24 cellular contexts compared by ENCODE assay signal in the genomic region with DNA sequence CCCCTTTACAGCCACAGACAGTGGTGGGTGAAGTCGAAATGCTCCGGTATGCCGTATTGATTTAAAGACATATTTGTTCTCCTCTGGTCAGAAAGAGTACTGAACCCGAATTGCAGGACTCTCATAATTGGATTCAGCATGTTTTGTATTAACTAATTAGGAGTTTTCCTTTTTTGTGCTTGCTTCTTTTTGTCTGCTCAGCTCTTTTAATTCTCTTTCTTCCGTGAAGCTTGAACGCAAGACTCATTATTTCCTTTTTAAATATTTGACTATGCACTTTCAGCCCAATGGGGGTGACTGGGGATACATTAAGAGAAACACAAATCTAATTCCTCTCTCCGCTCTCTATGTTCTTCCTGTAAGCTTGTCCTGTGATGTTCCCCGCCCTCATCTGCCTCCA.
"Had no signal": no experiment of that assay in that cellular context is flagged by ENCODE, and none has a peak within 500 bp of the region (broad histone marks: within the 10 kb centered on the region; RNA-seq: fewer than 3 reads in every experiment).

No MANE protein-coding gene starts in this region.

- H3K27ac Mint-ChIP-seq: dendritic cell treated with granulocyte-macrophage colony-stimulating factor and Interleukin-4, amounts not matched to agents 40 ng/mL and 50 ng/mL, for 4 days; endodermal cell; memory B cell; natural killer cell; stimulated activated effector memory CD8-positive, alpha-beta T cell treated with anti-CD3 and anti-CD28 coated beads, Interleukin-12 subunit alpha, Interleukin-12 subunit beta, amount 100 ng/mL, for 72 hours; type B pancreatic cell had no signal

- H3K4me2 ChIP-seq: hepatocyte had no signal

- ATAC-seq: heart left ventricle; left lobe of liver; natural killer cell; stimulated activated effector memory CD8-positive, alpha-beta T cell treated with anti-CD3 and anti-CD28 coated beads, Interleukin-12 subunit alpha, Interleukin-12 subunit beta, amount 100 ng/mL, for 72 hours had no signal

- H3K27ac ChIP-seq: colonic mucosa, esophagus squamous epithelium, heart left ventricle, hepatocyte, neutrophil, pancreas, right atrium auricular region, sigmoid colon, stomach, thyroid gland had no signal

- H3K9me3 Mint-ChIP-seq: type B pancreatic cell had no signal

- DNase-seq: colonic mucosa; effector CD8-positive, alpha-beta T cell; endodermal cell; esophagus squamous epithelium; heart left ventricle; kidney; natural killer cell; sigmoid colon; stimulated activated CD4-positive, alpha-beta T cell treated with anti-CD3 and anti-CD28 coated beads, Interleukin-2, amount 100 ng/mL, for 24 hours; stimulated activated CD4-positive, alpha-beta T cell treated with anti-CD3 and anti-CD28 coated beads, Interleukin-4, amount 100 ng/mL, for 24 hours; stimulated activated naive CD4-positive, alpha-beta T cell treated with Interleukin-2 at 50 U/mL for 16 hours; stomach; thyroid gland had no signal

- H3K4me3 Mint-ChIP-seq: dendritic cell treated with granulocyte-macrophage colony-stimulating factor and Interleukin-4, amounts not matched to agents 40 ng/mL and 50 ng/mL, for 4 days; endodermal cell; memory B cell; natural killer cell; stimulated activated effector memory CD8-positive, alpha-beta T cell treated with anti-CD3 and anti-CD28 coated beads, Interleukin-12 subunit alpha, Interleukin-12 subunit beta, amount 100 ng/mL, for 72 hours; type B pancreatic cell had no signal

- H3K4me1 ChIP-seq: colonic mucosa, esophagus squamous epithelium, heart left ventricle, pancreas, right atrium auricular region, sigmoid colon, stomach, thyroid gland had no signal

- H2AFZ ChIP-seq: hepatocyte had no signal

- H3K27me3 ChIP-seq: colonic mucosa, esophagus squamous epithelium, hepatocyte, neutrophil, right atrium auricular region, sigmoid colon, thyroid gland had no signal

- FAIRE-seq: frontal cortex, kidney, pancreas had no signal

- H3K79me2 ChIP-seq: hepatocyte had no signal

- H3K36me3 Mint-ChIP-seq: memory B cell; natural killer cell; stimulated activated effector memory CD8-positive, alpha-beta T cell treated with anti-CD3 and anti-CD28 coated beads, Interleukin-12 subunit alpha, Interleukin-12 subunit beta, amount 100 ng/mL, for 72 hours; type B pancreatic cell had no signal

- H3K4me1 Mint-ChIP-seq: endodermal cell; memory B cell; natural killer cell; stimulated activated effector memory CD8-positive, alpha-beta T cell treated with anti-CD3 and anti-CD28 coated beads, Interleukin-12 subunit alpha, Interleukin-12 subunit beta, amount 100 ng/mL, for 72 hours had no signal

- H3K4me3 ChIP-seq: colonic mucosa, esophagus squamous epithelium, heart left ventricle, hepatocyte, lung, pancreas, right atrium auricular region, sigmoid colon, stomach, thyroid gland had no signal

- H3K36me3 ChIP-seq: colonic mucosa, esophagus squamous epithelium, heart left ventricle, neutrophil, pancreas, right atrium auricular region, sigmoid colon, stomach, thyroid gland had no signal

- H3K27me3 Mint-ChIP-seq: dendritic cell treated with granulocyte-macrophage colony-stimulating factor and Interleukin-4, amounts not matched to agents 40 ng/mL and 50 ng/mL, for 4 days; memory B cell had no signal

- H3K9me3 ChIP-seq: colonic mucosa, esophagus squamous epithelium, neutrophil, pancreas, sigmoid colon, thyroid gland had no signal
